In the genomic region with DNA sequence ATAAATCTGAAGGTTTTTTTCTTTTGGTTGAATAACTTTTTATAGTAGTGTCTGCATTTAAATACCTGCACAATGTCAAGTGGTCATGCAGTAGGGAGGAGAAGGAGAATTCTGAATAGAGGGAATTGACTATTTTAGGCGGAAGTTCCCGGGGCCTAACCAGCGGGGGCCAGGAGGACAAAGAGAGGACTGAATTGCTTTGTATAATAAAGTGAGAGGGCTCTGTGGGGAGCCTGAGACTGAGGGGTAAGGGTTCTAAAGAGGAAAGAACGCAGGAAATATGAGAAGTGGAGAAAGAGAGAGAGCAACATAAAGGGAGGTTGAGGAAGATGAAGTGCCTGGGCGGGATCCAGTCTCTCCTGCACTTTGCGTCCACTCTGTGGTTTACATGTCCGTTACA, we compare ENCODE assay signal across 18 cellular contexts.
"Had no signal": no experiment of that assay in that cellular context is flagged by ENCODE, and none has a peak within 500 bp of the region (broad histone marks: within the 10 kb centered on the region; RNA-seq: fewer than 3 reads in every experiment).

No MANE protein-coding gene starts in this region.

- H3K4me2 ChIP-seq: smooth muscle cell had no signal

- H3K9me3 ChIP-seq: thyroid gland, uterus had no signal

- H3K27ac Mint-ChIP-seq: activated CD8-positive, alpha-beta memory T cell treated with anti-CD3 and anti-CD28 coated beads, Interleukin-2, amount 10 ng/mL, durations not matched to agents 7 days and 5 days; activated naive CD8-positive, alpha-beta T cell treated with anti-CD3 and anti-CD28 coated beads, Interleukin-2, amount 10 ng/mL, durations not matched to agents 7 days and 5 days; naive thymus-derived CD4-positive, alpha-beta T cell had no signal

- H3K27me3 ChIP-seq: thyroid gland, uterus had no signal

- H3K36me3 Mint-ChIP-seq: activated CD8-positive, alpha-beta memory T cell treated with anti-CD3 and anti-CD28 coated beads, Interleukin-2, amount 10 ng/mL, durations not matched to agents 7 days and 5 days; activated naive CD8-positive, alpha-beta T cell treated with anti-CD3 and anti-CD28 coated beads, Interleukin-2, amount 10 ng/mL, durations not matched to agents 7 days and 5 days had no signal

- H3K4me1 ChIP-seq: thyroid gland, uterus had no signal

- H3K36me3 ChIP-seq: thyroid gland, uterus had no signal

- H3K27me3 Mint-ChIP-seq: activated CD8-positive, alpha-beta memory T cell treated with anti-CD3 and anti-CD28 coated beads, Interleukin-2, amount 10 ng/mL, durations not matched to agents 7 days and 5 days; activated naive CD8-positive, alpha-beta T cell treated with anti-CD3 and anti-CD28 coated beads, Interleukin-2, amount 10 ng/mL, durations not matched to agents 7 days and 5 days had no signal

- DNase-seq: activated CD4-positive, alpha-beta T cell treated with anti-CD3 and anti-CD28 coated beads, Interleukin-2, amount 50 U/mL, for 48 hours; activated CD4-positive, CD25-positive, alpha-beta regulatory T cell treated with anti-CD3 and anti-CD28 coated beads, Interleukin-2, amount 50 U/mL, for 72 hours; activated CD8-positive, alpha-beta memory T cell treated with anti-CD3 and anti-CD28 coated beads, Interleukin-2, amount 10 ng/mL, durations not matched to agents 7 days and 5 days; activated gamma-delta T cell; activated naive CD8-positive, alpha-beta T cell treated with anti-CD3 and anti-CD28 coated beads, Interleukin-2, amount 10 ng/mL, durations not matched to agents 7 days and 5 days; activated T-cell treated with anti-CD3 and anti-CD28 coated beads, Interleukin-2, amount 50 U/mL, for 4 hours; anterior cingulate cortex; dermis blood vessel endothelial cell; glutamatergic neuron; left cardiac atrium; naive thymus-derived CD4-positive, alpha-beta T cell; occipital lobe; right cardiac atrium; thyroid gland; uterus had no signal

- ATAC-seq: activated CD8-positive, alpha-beta memory T cell treated with anti-CD3 and anti-CD28 coated beads, Interleukin-2, amount 10 ng/mL, durations not matched to agents 7 days and 5 days; activated T-cell treated with anti-CD3 and anti-CD28 coated beads, Interleukin-2, amount 50 U/mL, for 4 hours; esophagus mucosa; left cardiac atrium; naive thymus-derived CD4-positive, alpha-beta T cell; right cardiac atrium had no signal

- H3K4me1 Mint-ChIP-seq: activated CD8-positive, alpha-beta memory T cell treated with anti-CD3 and anti-CD28 coated beads, Interleukin-2, amount 10 ng/mL, durations not matched to agents 7 days and 5 days; activated naive CD8-positive, alpha-beta T cell treated with anti-CD3 and anti-CD28 coated beads, Interleukin-2, amount 10 ng/mL, durations not matched to agents 7 days and 5 days; naive thymus-derived CD4-positive, alpha-beta T cell had no signal

- H3K27ac ChIP-seq: thyroid gland, uterus had no signal

- H3K4me3 Mint-ChIP-seq: activated CD8-positive, alpha-beta memory T cell treated with anti-CD3 and anti-CD28 coated beads, Interleukin-2, amount 10 ng/mL, durations not matched to agents 7 days and 5 days; activated naive CD8-positive, alpha-beta T cell treated with anti-CD3 and anti-CD28 coated beads, Interleukin-2, amount 10 ng/mL, durations not matched to agents 7 days and 5 days; activated T-cell treated with anti-CD3 and anti-CD28 coated beads, Interleukin-2, amount 50 U/mL, for 4 hours; naive thymus-derived CD4-positive, alpha-beta T cell had no signal

- H3K4me3 ChIP-seq: lung, smooth muscle cell, thyroid gland, uterus had no signal
